25 cellular contexts compared by ENCODE assay signal in genomic region chr10:12801214-12802087, GRCh38.
"Had no signal": no experiment of that assay in that cellular context is flagged by ENCODE, and none has a peak within 500 bp of the region (broad histone marks: within the 10 kb centered on the region; RNA-seq: fewer than 3 reads in every experiment).

No MANE protein-coding gene starts in this region.

- H3K4me3 ChIP-seq: adrenal gland, colonic mucosa, right lobe of liver, skin epidermis, tibial artery, uterus had no signal

- H3K27ac ChIP-seq: adrenal gland, colonic mucosa, right lobe of liver, skin epidermis, tibial artery, uterus had no signal

- H3K27ac Mint-ChIP-seq: endodermal cell; stimulated activated effector memory CD8-positive, alpha-beta T cell treated with anti-CD3 and anti-CD28 coated beads, Interleukin-12 subunit alpha, Interleukin-12 subunit beta, amount 100 ng/mL, for 72 hours; T-cell had no signal

- FAIRE-seq: astrocyte, islet of Langerhans, TTC549 had no signal

- H3K4me3 Mint-ChIP-seq: endodermal cell; naive B cell; neural crest cell; stimulated activated effector memory CD8-positive, alpha-beta T cell treated with anti-CD3 and anti-CD28 coated beads, Interleukin-12 subunit alpha, Interleukin-12 subunit beta, amount 100 ng/mL, for 72 hours; stimulated activated naive CD8-positive, alpha-beta T cell treated with anti-CD3 and anti-CD28 coated beads, Interleukin-15, amount 100 ng/mL, for 72 hours; T-cell had no signal

- H3K36me3 ChIP-seq: adrenal gland, colonic mucosa, right lobe of liver, tibial artery, uterus had no signal

- DNase-seq: activated CD4-positive, alpha-beta T cell treated with anti-CD3 and anti-CD28 coated beads for 1 hour; activated gamma-delta T cell treated with Interleukin-2 at 50 U/mL for 16 hours; activated T-cell treated with anti-CD3 and anti-CD28 coated beads, Interleukin-2, amount 50 U/mL, for 1 hour; adrenal gland; colonic mucosa; endodermal cell; erythroblast; foreskin melanocyte; left cardiac atrium; mesendoderm; naive B cell; occipital lobe; right lobe of liver; stimulated activated CD4-positive, alpha-beta T cell treated with anti-CD3 and anti-CD28 coated beads, Interleukin-2, amount 100 ng/mL, for 24 hours; stimulated activated naive CD8-positive, alpha-beta T cell treated with anti-CD3 and anti-CD28 coated beads, Interleukin-15, amount 100 ng/mL, for 72 hours; T-cell; tibial artery; uterus had no signal

- H3K27me3 Mint-ChIP-seq: naive B cell; stimulated activated naive CD8-positive, alpha-beta T cell treated with anti-CD3 and anti-CD28 coated beads, Interleukin-15, amount 100 ng/mL, for 72 hours; T-cell had no signal

- H3K27me3 ChIP-seq: adrenal gland, colonic mucosa, right lobe of liver, tibial artery, uterus had no signal

- H3K4me1 ChIP-seq: adrenal gland, colonic mucosa, right lobe of liver, tibial artery, uterus had no signal

- H3K9me3 ChIP-seq: adrenal gland, colonic mucosa, right lobe of liver, tibial artery, uterus had no signal

- H3K9me3 Mint-ChIP-seq: activated naive CD4-positive, alpha-beta T cell treated with anti-CD3 and anti-CD28 coated beads, Interleukin-2, amount 50 U/mL, for 72 hours; endodermal cell; naive B cell; neural crest cell; stimulated activated effector memory CD8-positive, alpha-beta T cell treated with anti-CD3 and anti-CD28 coated beads, Interleukin-12 subunit alpha, Interleukin-12 subunit beta, amount 100 ng/mL, for 72 hours; stimulated activated naive CD8-positive, alpha-beta T cell treated with anti-CD3 and anti-CD28 coated beads, Interleukin-15, amount 100 ng/mL, for 72 hours; T-cell had no signal

- H3K4me1 Mint-ChIP-seq: stimulated activated effector memory CD8-positive, alpha-beta T cell treated with anti-CD3 and anti-CD28 coated beads, Interleukin-12 subunit alpha, Interleukin-12 subunit beta, amount 100 ng/mL, for 72 hours; stimulated activated naive CD8-positive, alpha-beta T cell treated with anti-CD3 and anti-CD28 coated beads, Interleukin-15, amount 100 ng/mL, for 72 hours; T-cell had no signal

- H3K36me3 Mint-ChIP-seq: activated naive CD4-positive, alpha-beta T cell treated with anti-CD3 and anti-CD28 coated beads, Interleukin-2, amount 50 U/mL, for 72 hours; stimulated activated effector memory CD8-positive, alpha-beta T cell treated with anti-CD3 and anti-CD28 coated beads, Interleukin-12 subunit alpha, Interleukin-12 subunit beta, amount 100 ng/mL, for 72 hours had no signal
